In genomic region chr12:42978718-42979117, GRCh38 we compare ENCODE assay signal across 1 cellular context.
TF ChIP-seq lines count a peak whose summit lies in the region.

No MANE protein-coding gene starts in this region.

TF ChIP-seq in GM23338, 12 proteins besides CTCF, POLR2A, EP300 and RAD21 (continued from another document):
- no peak for TF ChIP-seq ETS1 (IDR thresholded peaks at IDR 0.05)
- TF ChIP-seq STAT1 (IDR thresholded peaks at IDR 0.05; ENCODE audit: unreplicated experiment), result no peak
- no peak for TF ChIP-seq EZH2phosphoT487 (IDR thresholded peaks at IDR 0.05; ENCODE audit: unreplicated experiment)
- no peak for TF ChIP-seq REST (IDR thresholded peaks at IDR 0.05; ENCODE audit: unreplicated experiment)
- TF ChIP-seq ZNF462 (CRISPR knock-in tag; IDR thresholded peaks at IDR 0.05), result no peak
- no peak for TF ChIP-seq JUNB (IDR thresholded peaks at IDR 0.05; ENCODE audit: unreplicated experiment)
- TF ChIP-seq CREB1 (CRISPR knock-in tag; IDR thresholded peaks at IDR 0.05; ENCODE audit: low read depth), result no peak
- no peak for TF ChIP-seq ZNF331 (CRISPR knock-in tag; IDR thresholded peaks at IDR 0.05; ENCODE audit: low read depth)
- no peak for TF ChIP-seq NANOG (IDR thresholded peaks at IDR 0.05; ENCODE audit: borderline replicate concordance)
- no peak for TF ChIP-seq ZNF114 (CRISPR knock-in tag; IDR thresholded peaks at IDR 0.05)
